1 cellular context compared by ENCODE assay signal in the genomic region with DNA sequence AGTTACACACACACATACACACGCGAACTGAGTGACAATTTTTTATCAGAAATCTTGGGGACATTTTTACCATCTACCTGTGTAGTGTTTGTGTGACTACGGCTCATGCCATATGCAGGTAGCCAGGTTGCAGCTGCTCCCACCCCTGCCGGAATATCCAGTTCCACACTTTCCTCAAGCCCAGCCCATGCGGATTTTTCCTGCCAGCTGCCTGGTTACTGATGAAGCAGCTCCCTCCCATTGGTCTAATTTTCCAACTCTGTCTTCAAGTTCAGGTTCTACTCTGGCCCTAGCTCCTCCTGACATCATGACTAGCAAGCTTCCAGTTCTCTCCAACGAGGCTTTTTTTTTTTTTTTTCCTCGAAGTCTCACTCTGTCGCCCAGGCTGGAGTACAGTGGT.
TF ChIP-seq lines count a peak whose summit lies in the region.

No MANE protein-coding gene starts in this region.

TF ChIP-seq in HepG2, 621 proteins besides CTCF, POLR2A, EP300 and RAD21:
- TF ChIP-seq CREB1 (IDR thresholded peaks at IDR 0.05) (peak; percentile 25; the same call in 1 of the 2 replicates), CREB1 (CRISPR knock-in tag; IDR thresholded peaks at IDR 0.05) (no peak), RFXAP (CRISPR knock-in tag; IDR thresholded peaks at IDR 0.05; ENCODE audit: borderline replicate concordance) (peak; percentile 99), ZNF703 (CRISPR knock-in tag; IDR thresholded peaks at IDR 0.05; ENCODE audit: borderline replicate concordance) (no peak), ZNF382 (CRISPR knock-in tag; IDR thresholded peaks at IDR 0.05; ENCODE audit: borderline replicate concordance) (no peak), RFX5 (IDR thresholded peaks at IDR 0.05; ENCODE audit: low read depth, low read length) (peak; percentile 99), RFXANK (CRISPR knock-in tag; IDR thresholded peaks at IDR 0.05) (peak; percentile 99), ZNF432 (CRISPR knock-in tag; IDR thresholded peaks at IDR 0.05; ENCODE audit: borderline replicate concordance) (no peak), NFYC (CRISPR knock-in tag; IDR thresholded peaks at IDR 0.05) (peak; percentile 58), NFYB (CRISPR knock-in tag; IDR thresholded peaks at IDR 0.05) (peak; percentile 67)
- TF ChIP-seq, protein P1, sequence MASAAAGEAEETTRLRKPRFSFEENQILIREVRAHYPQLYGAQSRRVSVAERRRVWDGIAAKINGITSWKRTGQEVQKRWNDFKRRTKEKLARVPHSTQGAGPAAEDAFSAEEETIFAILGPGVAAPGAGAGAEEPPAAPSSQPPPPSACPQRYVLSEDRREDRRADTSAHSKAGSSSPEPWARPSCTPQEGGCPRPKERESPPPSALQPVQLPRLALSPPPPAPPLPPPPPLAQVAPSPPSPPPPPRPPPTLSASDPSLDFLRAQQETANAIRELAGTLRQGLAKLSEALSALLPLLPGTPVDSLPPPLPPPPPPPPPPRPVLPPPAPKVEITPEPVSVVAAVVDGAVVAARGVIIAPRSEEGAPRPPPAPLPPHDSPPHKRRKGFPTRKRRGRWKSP (CRISPR knock-in tag; IDR thresholded peaks at IDR 0.05), result no peak
- TF ChIP-seq, protein P2, sequence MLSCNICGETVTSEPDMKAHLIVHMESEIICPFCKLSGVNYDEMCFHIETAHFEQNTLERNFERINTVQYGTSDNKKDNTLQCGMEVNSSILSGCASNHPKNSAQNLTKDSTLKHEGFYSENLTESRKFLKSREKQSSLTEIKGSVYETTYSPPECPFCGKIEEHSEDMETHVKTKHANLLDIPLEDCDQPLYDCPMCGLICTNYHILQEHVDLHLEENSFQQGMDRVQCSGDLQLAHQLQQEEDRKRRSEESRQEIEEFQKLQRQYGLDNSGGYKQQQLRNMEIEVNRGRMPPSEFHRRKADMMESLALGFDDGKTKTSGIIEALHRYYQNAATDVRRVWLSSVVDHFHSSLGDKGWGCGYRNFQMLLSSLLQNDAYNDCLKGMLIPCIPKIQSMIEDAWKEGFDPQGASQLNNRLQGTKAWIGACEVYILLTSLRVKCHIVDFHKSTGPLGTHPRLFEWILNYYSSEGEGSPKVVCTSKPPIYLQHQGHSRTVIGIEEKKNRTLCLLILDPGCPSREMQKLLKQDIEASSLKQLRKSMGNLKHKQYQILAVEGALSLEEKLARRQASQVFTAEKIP (CRISPR knock-in tag; IDR thresholded peaks at IDR 0.05; ENCODE audit: borderline replicate concordance), result no peak
- TF ChIP-seq, protein P3, sequence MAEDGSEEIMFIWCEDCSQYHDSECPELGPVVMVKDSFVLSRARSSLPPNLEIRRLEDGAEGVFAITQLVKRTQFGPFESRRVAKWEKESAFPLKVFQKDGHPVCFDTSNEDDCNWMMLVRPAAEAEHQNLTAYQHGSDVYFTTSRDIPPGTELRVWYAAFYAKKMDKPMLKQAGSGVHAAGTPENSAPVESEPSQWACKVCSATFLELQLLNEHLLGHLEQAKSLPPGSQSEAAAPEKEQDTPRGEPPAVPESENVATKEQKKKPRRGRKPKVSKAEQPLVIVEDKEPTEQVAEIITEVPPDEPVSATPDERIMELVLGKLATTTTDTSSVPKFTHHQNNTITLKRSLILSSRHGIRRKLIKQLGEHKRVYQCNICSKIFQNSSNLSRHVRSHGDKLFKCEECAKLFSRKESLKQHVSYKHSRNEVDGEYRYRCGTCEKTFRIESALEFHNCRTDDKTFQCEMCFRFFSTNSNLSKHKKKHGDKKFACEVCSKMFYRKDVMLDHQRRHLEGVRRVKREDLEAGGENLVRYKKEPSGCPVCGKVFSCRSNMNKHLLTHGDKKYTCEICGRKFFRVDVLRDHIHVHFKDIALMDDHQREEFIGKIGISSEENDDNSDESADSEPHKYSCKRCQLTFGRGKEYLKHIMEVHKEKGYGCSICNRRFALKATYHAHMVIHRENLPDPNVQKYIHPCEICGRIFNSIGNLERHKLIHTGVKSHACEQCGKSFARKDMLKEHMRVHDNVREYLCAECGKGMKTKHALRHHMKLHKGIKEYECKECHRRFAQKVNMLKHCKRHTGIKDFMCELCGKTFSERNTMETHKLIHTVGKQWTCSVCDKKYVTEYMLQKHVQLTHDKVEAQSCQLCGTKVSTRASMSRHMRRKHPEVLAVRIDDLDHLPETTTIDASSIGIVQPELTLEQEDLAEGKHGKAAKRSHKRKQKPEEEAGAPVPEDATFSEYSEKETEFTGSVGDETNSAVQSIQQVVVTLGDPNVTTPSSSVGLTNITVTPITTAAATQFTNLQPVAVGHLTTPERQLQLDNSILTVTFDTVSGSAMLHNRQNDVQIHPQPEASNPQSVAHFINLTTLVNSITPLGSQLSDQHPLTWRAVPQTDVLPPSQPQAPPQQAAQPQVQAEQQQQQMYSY (CRISPR knock-in tag; IDR thresholded peaks at IDR 0.05), result peak; percentile 96
